1 cellular context compared by ENCODE assay signal in the genomic region with DNA sequence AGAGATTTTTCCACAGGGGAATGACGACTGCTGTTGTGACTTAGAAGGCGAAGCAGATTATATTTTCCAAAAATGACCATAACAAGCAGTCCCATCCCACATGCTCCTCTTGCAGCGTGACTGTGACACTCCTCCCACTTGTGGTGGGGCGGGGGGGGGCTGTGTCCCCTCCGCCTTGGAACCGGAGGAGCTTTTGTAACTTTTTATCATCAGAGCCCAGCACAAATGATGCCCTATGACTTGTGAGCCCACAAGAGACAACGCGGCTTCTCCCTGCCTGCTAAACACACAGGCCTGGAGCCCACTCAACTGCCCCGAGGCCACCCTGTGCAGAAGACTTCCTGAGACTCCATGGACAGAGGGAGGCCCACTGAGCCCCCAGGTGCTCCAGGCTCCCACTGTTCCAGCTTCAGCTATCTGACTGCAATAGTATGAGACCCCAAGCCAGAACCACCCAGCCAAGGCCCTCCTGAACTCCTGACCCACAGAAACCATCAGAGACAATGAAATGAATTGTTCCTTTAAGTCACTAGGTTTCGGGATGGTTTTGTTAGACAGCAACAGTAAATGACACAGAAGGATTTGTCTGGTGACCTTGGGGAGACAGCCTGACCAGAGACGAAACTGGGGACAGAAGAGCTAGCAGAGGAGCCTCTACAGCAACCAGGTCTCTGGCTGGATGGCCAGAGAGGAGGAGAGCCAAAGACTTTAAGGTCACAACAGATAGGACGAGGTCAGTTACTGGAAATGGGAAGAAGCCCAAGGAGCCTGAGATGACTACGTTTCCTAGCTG.
A peak's percentile ranks its signal among the peaks of the same experiment; 100 is the strongest.
TF ChIP-seq lines count a peak whose summit lies in the region.

No MANE protein-coding gene starts in this region.

TF ChIP-seq in HepG2, 621 proteins besides CTCF, POLR2A, EP300 and RAD21 (continued from another document):
- TF ChIP-seq, protein P1, sequence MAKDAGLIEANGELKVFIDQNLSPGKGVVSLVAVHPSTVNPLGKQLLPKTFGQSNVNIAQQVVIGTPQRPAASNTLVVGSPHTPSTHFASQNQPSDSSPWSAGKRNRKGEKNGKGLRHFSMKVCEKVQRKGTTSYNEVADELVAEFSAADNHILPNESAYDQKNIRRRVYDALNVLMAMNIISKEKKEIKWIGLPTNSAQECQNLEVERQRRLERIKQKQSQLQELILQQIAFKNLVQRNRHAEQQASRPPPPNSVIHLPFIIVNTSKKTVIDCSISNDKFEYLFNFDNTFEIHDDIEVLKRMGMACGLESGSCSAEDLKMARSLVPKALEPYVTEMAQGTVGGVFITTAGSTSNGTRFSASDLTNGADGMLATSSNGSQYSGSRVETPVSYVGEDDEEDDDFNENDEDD (CRISPR knock-in tag; IDR thresholded peaks at IDR 0.05; ENCODE audit: borderline replicate concordance), result no peak
- no peak for TF ChIP-seq ZNF337 (CRISPR knock-in tag; IDR thresholded peaks at IDR 0.05; ENCODE audit: borderline replicate concordance, low read depth)
- no peak for TF ChIP-seq TRIM24 (CRISPR knock-in tag; IDR thresholded peaks at IDR 0.05)
- 0 out of 2 replicates have a peak, but pooled peaks have one; percentile 34 for TF ChIP-seq RARA (CRISPR knock-in tag; IDR thresholded peaks at IDR 0.05)
- TF ChIP-seq, protein P2, sequence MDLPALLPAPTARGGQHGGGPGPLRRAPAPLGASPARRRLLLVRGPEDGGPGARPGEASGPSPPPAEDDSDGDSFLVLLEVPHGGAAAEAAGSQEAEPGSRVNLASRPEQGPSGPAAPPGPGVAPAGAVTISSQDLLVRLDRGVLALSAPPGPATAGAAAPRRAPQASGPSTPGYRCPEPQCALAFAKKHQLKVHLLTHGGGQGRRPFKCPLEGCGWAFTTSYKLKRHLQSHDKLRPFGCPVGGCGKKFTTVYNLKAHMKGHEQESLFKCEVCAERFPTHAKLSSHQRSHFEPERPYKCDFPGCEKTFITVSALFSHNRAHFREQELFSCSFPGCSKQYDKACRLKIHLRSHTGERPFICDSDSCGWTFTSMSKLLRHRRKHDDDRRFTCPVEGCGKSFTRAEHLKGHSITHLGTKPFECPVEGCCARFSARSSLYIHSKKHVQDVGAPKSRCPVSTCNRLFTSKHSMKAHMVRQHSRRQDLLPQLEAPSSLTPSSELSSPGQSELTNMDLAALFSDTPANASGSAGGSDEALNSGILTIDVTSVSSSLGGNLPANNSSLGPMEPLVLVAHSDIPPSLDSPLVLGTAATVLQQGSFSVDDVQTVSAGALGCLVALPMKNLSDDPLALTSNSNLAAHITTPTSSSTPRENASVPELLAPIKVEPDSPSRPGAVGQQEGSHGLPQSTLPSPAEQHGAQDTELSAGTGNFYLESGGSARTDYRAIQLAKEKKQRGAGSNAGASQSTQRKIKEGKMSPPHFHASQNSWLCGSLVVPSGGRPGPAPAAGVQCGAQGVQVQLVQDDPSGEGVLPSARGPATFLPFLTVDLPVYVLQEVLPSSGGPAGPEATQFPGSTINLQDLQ (CRISPR knock-in tag; IDR thresholded peaks at IDR 0.05), result no peak
- TF ChIP-seq ZNF124 (CRISPR knock-in tag; IDR thresholded peaks at IDR 0.05), result no peak
